Comparison of ENCODE assay signal across 8 cellular contexts in genomic region chr4:48898733-48899431, GRCh38.
DNase-seq lines count a peak whose midpoint lies in the region; ATAC-seq and TF ChIP-seq lines count a peak whose summit lies in the region.

No MANE protein-coding gene starts in this region.

- TF ChIP-seq CTCF in cardiac fibroblast (IDR thresholded peaks at IDR 0.05; ENCODE audit: low read depth, low read length) = no peak

- H3K4me3 ChIP-seq in cardiac fibroblast (replicated peaks in 1 of 2; ENCODE audit: low read depth in 2 of 2, low read length in 2 of 2) = no peak overlapping the region

- DNase-seq in CMK (ENCODE audit: low read depth) (peak; percentile 2), MV-4-11 (lab: John Stamatoyannopoulos, UW) (peak; percentile 67), cardiac fibroblast (ENCODE audit: low read depth in 2 of 2) (peak; percentile 37 to 61), DMS153 treated with DMSO at 0.1 percent for 48 hours (lab: John Stamatoyannopoulos, UW; ENCODE audit: unreplicated experiment) (no peak), NCI-H345 treated with DMSO at 0.1 percent for 48 hours (lab: John Stamatoyannopoulos, UW; ENCODE audit: unreplicated experiment) (no peak), KG1 (lab: John Stamatoyannopoulos, UW) (no peak), GM03348 (ENCODE audit: low spot score) (no peak)

- ATAC-seq in GM21381 (IDR thresholded peaks at IDR 0.05; ENCODE audit: unreplicated experiment) = peak; percentile 69

Comparison
In these comparisons a context has a peak if more than half of its experiments do, and no peak if none do; other contexts are left out.
1. DNase-seq: peak in CMK (single experiment), MV-4-11 (single experiment) and cardiac fibroblast (2 of 2); none in DMS153 treated with DMSO at 0.1 percent for 48 hours (single experiment), NCI-H345 treated with DMSO at 0.1 percent for 48 hours (single experiment), KG1 (single experiment) and GM03348 (single experiment).